ENCODE assay signal across 22 cellular contexts in the genomic region with DNA sequence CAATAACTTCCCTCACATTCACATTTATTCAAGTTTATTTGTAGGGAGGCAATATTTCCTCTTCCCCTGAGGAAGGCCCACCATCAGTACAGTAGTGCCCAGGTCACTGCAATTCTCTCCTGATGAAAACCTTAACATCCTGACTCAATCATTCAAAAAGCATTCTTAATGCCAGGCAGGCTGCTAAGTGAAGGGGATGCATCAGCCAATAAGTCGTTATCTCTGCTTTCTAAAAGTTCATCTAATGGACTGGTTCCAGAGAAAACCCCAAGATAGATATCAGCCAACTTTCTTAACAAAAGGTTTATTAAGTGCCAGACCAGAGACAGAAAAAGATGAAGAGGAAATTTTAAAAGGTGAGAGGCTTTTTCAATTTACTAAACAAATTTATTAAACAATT. TPM values are rescaled to one million over a fixed set of nuclear protein-coding genes. Genes with fewer than 3 reads are reported as not detected.
A peak's percentile ranks its signal among the peaks of the same experiment; 100 is the strongest.
DNase-seq lines count a peak whose midpoint lies in the region; ATAC-seq and TF ChIP-seq lines count a peak whose summit lies in the region.
"Had no signal": no experiment of that assay in that cellular context is flagged by ENCODE, and none has a peak within 500 bp of the region (broad histone marks: within the 10 kb centered on the region; RNA-seq: fewer than 3 reads in every experiment).

No MANE protein-coding gene starts in this region.

- no peak overlapping the region for H3K18ac ChIP-seq in IMR-90 (ENCODE audit: low read depth, low read length)

- POLR2A ChIA-PET in IMR-90 (lab: Charles Lee; ENCODE audit: unreplicated experiment): no interaction called here

- peaks cover 8% of the 10 kb centered on the region for H3K36me3 ChIP-seq in IMR-90 (ENCODE audit: control insufficient read depth, insufficient read depth, low read length)
- H3K36me3 ChIP-seq: BLaER1 treated with 17β-estradiol and CSF1 and Interleukin-3, amounts not matched to agents 10 nM and 100 nM had no signal

- no peak overlapping the region for H4K8ac ChIP-seq in IMR-90 (ENCODE audit: low read depth in 2 of 2, low read length in 2 of 2)

- ATAC-seq in IMR-90 (ENCODE audit: low read depth) (no peak), SK-N-SH treated with all-trans-retinoic acid at 6 μM for 48 hours (peak; percentile 65)
- ATAC-seq: A549, GM23338, HCT116 had no signal

- peak overlapping the region; percentile 43 for H3K27ac Mint-ChIP-seq in activated naive CD8-positive, alpha-beta T cell
- no peak overlapping the region for H3K27ac Mint-ChIP-seq in activated naive CD8-positive, alpha-beta T cell treated with anti-CD3 and anti-CD28 coated beads for 36 hours
- H3K27ac Mint-ChIP-seq in mesothelial cell of epicardium (peak overlapping the region; percentile 15), CD14-positive monocyte (no peak overlapping the region)
- H3K27ac Mint-ChIP-seq: CD4-positive, alpha-beta memory T cell; GM23338 had no signal

- H4K91ac ChIP-seq in IMR-90 (ENCODE audit: insufficient read depth, low read depth, low read length): no peak overlapping the region

- H3K4ac ChIP-seq in IMR-90 (ENCODE audit: low read depth, low read length): no peak overlapping the region

- no peak overlapping the region for H2BK5ac ChIP-seq in IMR-90 (ENCODE audit: low read depth, low read length, poor library complexity, severe bottlenecking)

- H3K27ac ChIP-seq in IMR-90 (ENCODE audit: insufficient read depth, low read length): no peak overlapping the region
- H3K27ac ChIP-seq: A549; BLaER1 treated with 17β-estradiol and CSF1 and Interleukin-3, amounts not matched to agents 10 nM and 100 nM had no signal

- H3K27me3 Mint-ChIP-seq in activated naive CD8-positive, alpha-beta T cell: no peaks in the 10 kb centered on the region
- no peaks in the 10 kb centered on the region for H3K27me3 Mint-ChIP-seq in activated naive CD8-positive, alpha-beta T cell treated with anti-CD3 and anti-CD28 coated beads for 36 hours
- no peaks in the 10 kb centered on the region for H3K27me3 Mint-ChIP-seq in mesothelial cell of epicardium (ENCODE audit: low read depth)
- peaks cover 84 to 95% (median 94%) of the 10 kb centered on the region in 3 donors for H3K27me3 Mint-ChIP-seq in CD14-positive monocyte (ENCODE audit: low read depth in 3 of 3)
- H3K27me3 Mint-ChIP-seq: CD4-positive, alpha-beta memory T cell had no signal

- H3K36me3 Mint-ChIP-seq in activated naive CD8-positive, alpha-beta T cell: peaks cover 14% of the 10 kb centered on the region
- peaks cover 28% of the 10 kb centered on the region for H3K36me3 Mint-ChIP-seq in activated naive CD8-positive, alpha-beta T cell treated with anti-CD3 and anti-CD28 coated beads for 36 hours
- H3K36me3 Mint-ChIP-seq in mesothelial cell of epicardium (peaks cover 9% of the 10 kb centered on the region), CD14-positive monocyte (peaks cover 0 to 2% of the 10 kb centered on the region in 2 donors)

- no peak for TF ChIP-seq RAD21 in IMR-90 (IDR thresholded peaks at IDR 0.05; ENCODE audit: low read length)

- no peak overlapping the region for H2AK9ac ChIP-seq in IMR-90 (replicated peaks; ENCODE audit: low read depth, low read length, poor library complexity)

- no peaks in the 10 kb centered on the region for H3K9me3 ChIP-seq in IMR-90 (ENCODE audit: control insufficient read depth, insufficient read depth, low read length)
- H3K9me3 ChIP-seq: A549; BE2C; BLaER1 treated with 17β-estradiol and CSF1 and Interleukin-3, amounts not matched to agents 10 nM and 100 nM had no signal

- H2BK20ac ChIP-seq in IMR-90 (ENCODE audit: low read depth, low read length): no peak overlapping the region

- in situ Hi-C loops in IMR-90 (cut with MboI; ENCODE audit: low sequenced_read_pairs): no loop called here

- H3K56ac ChIP-seq in IMR-90 (ENCODE audit: extremely low read depth, insufficient read depth, low read length): no peak overlapping the region

- no peaks in the 10 kb centered on the region for H3K9me3 Mint-ChIP-seq in activated naive CD8-positive, alpha-beta T cell (ENCODE audit: low read depth)
- H3K9me3 Mint-ChIP-seq in activated naive CD8-positive, alpha-beta T cell treated with anti-CD3 and anti-CD28 coated beads for 36 hours: no peaks in the 10 kb centered on the region
- H3K9me3 Mint-ChIP-seq in mesothelial cell of epicardium (no peaks in the 10 kb centered on the region), CD14-positive monocyte (peaks cover 0 to 12% (median 2%) of the 10 kb centered on the region in 7 donors)
- H3K9me3 Mint-ChIP-seq: CD4-positive, alpha-beta memory T cell; GM23338; H9 had no signal

- H2BK15ac ChIP-seq in IMR-90 (ENCODE audit: low read depth, low read length): no peak overlapping the region

- peaks cover 18 to 64% of the 10 kb centered on the region in 2 experiments for H3K79me1 ChIP-seq in IMR-90 (ENCODE audit: low read depth in 1 of 2, low read length in 2 of 2)

- DNase-seq in activated naive CD8-positive, alpha-beta T cell treated with anti-CD3 and anti-CD28 coated beads for 36 hours: no peak
- DNase-seq in IMR-90 (no peak), mesothelial cell of epicardium (ENCODE audit: low spot score in 2 of 2, unreplicated experiment in 2 of 2) (no peak), CD14-positive monocyte (ENCODE audit: low spot score) (no peak), medulla oblongata (ENCODE audit: extremely low spot score) (no peak)
- no peak for DNase-seq in effector CD8-positive, alpha-beta T cell (lab: John Stamatoyannopoulos, UW)
- DNase-seq: 8988T; ACHN; AML-193; BE2C; Calu3; CD4-positive, alpha-beta memory T cell; COR-L47; DND-41; GF-D8; H9 had no signal

- peaks cover 34% of the 10 kb centered on the region for H3K4me1 Mint-ChIP-seq in activated naive CD8-positive, alpha-beta T cell (ENCODE audit: low read depth)
- H3K4me1 Mint-ChIP-seq in activated naive CD8-positive, alpha-beta T cell treated with anti-CD3 and anti-CD28 coated beads for 36 hours: peaks cover 38% of the 10 kb centered on the region
- H3K4me1 Mint-ChIP-seq in mesothelial cell of epicardium (peaks cover 56% of the 10 kb centered on the region), CD14-positive monocyte (peaks cover 18% of the 10 kb centered on the region)

- no peak overlapping the region for H3K4me2 ChIP-seq in IMR-90 (ENCODE audit: low read depth, low read length)
- H3K4me2 ChIP-seq: A549; BLaER1 treated with 17β-estradiol and CSF1 and Interleukin-3, amounts not matched to agents 10 nM and 100 nM; GM23338 had no signal

- H2AFZ ChIP-seq in IMR-90 (replicated peaks; ENCODE audit: low read length, poor library complexity): no peak overlapping the region
- H2AFZ ChIP-seq: GM23338 had no signal

- TF ChIP-seq POLR2A in IMR-90 (IDR thresholded peaks at IDR 0.05; ENCODE audit: low read depth, low read length): no peak

- BruUV-seq in IMR-90 (replicated peaks; lab: Mats Ljungman, UMichigan): no TSS peak

- H3K4me1 ChIP-seq in IMR-90 (ENCODE audit: control insufficient read depth, insufficient read depth, low read length): peaks cover 8% of the 10 kb centered on the region; the same call in 1 of the 2 replicates

- H2BK120ac ChIP-seq in IMR-90 (ENCODE audit: low read depth, low read length): no peak overlapping the region

- H3K4me3 ChIP-seq in IMR-90 (ENCODE audit: insufficient read depth, low read depth, low read length): no peak overlapping the region
- H3K4me3 ChIP-seq: A549; BLaER1 treated with 17β-estradiol and CSF1 and Interleukin-3, amounts not matched to agents 10 nM and 100 nM; GM23338 had no signal

- TF ChIP-seq CTCF in IMR-90 (conservative IDR thresholded peaks at IDR 0.05; ENCODE audit: low read depth, low read length) (no peak), mesothelial cell of epicardium (IDR thresholded peaks at IDR 0.05; ENCODE audit: unreplicated experiment) (no peak), CD14-positive monocyte (IDR thresholded peaks at IDR 0.05) (no peak)

- no peak overlapping the region for H2AK5ac ChIP-seq in IMR-90 (ENCODE audit: low read depth, low read length)

- H4K5ac ChIP-seq in IMR-90 (ENCODE audit: low read depth, low read length): no peak overlapping the region

- peaks cover 16% of the 10 kb centered on the region for H3K9me1 ChIP-seq in IMR-90 (ENCODE audit: insufficient read depth, low read length)

- no peak overlapping the region for H3K14ac ChIP-seq in IMR-90 (replicated peaks; ENCODE audit: low read depth, low read length)

- no peaks in the 10 kb centered on the region for H3K27me3 ChIP-seq in IMR-90 (ENCODE audit: control insufficient read depth, insufficient read depth, low read length)
- H3K27me3 ChIP-seq: BE2C had no signal

- intact Hi-C loops in IMR-90 (cut with micrococcal nuclease): no loop called here
- intact Hi-C loops in CD14-positive monocyte (cut with micrococcal nuclease): no loop called here

- H3K23ac ChIP-seq in IMR-90 (ENCODE audit: low read depth, low read length): peak overlapping the region; percentile 46

- peaks cover 49% of the 10 kb centered on the region for H4K20me1 ChIP-seq in IMR-90 (ENCODE audit: insufficient read depth, low read length)

- H3K4me3 Mint-ChIP-seq in activated naive CD8-positive, alpha-beta T cell: no peak overlapping the region
- no peak overlapping the region for H3K4me3 Mint-ChIP-seq in activated naive CD8-positive, alpha-beta T cell treated with anti-CD3 and anti-CD28 coated beads for 36 hours
- H3K4me3 Mint-ChIP-seq in mesothelial cell of epicardium (no peak overlapping the region), CD14-positive monocyte (peak overlapping the region in 1 of 2 donors; percentile 76)
- H3K4me3 Mint-ChIP-seq: CD4-positive, alpha-beta memory T cell; GM23338; H9 had no signal

- no peak overlapping the region for H3K9ac ChIP-seq in IMR-90 (ENCODE audit: low read depth, low read length)
- H3K9ac ChIP-seq: BLaER1 treated with 17β-estradiol and CSF1 and Interleukin-3, amounts not matched to agents 10 nM and 100 nM had no signal

- dilution Hi-C loops in IMR-90 (cut with HindIII; ENCODE audit: low sequenced_read_pairs, unreplicated experiment): no loop called here

- WGBS in IMR-90 (ENCODE audit: extremely low coverage in 2 of 2, insufficient read length in 1 of 2), 2 experiments: no CpG with 5 or more reads among the region's 1 CpG

- CTCF ChIA-PET in IMR-90 (lab: Yijun Ruan, JAX): no interaction called here

RNA-seq across cellular contexts. Expression of a gene that starts 17.3 kb away (rescaled TPM):
- 10 to 100 TPM; 21.9 to 23.2 TPM for total RNA-seq in activated naive CD8-positive, alpha-beta T cell treated with anti-CD3 and anti-CD28 coated beads for 36 hours
- total RNA-seq in IMR-90 (2012; rRNA removed): 18.1 and 18.6 TPM in 2 replicates
- polyA plus RNA-seq in IMR-90 (2012; rRNA removed): 6.9 and 7.5 TPM in 2 replicates
- 1.9 and 5.8 TPM in 2 replicates for polyA plus RNA-seq in IMR-90 (2012; cell fraction: cytosol; rRNA removed)
- polyA plus RNA-seq in IMR-90 (2012; cell fraction: nucleus; rRNA removed; ENCODE audit: low replicate concordance): 2.8 and 4.6 TPM in 2 replicates
- 48.5 to 50.7 TPM (median 48.9 TPM) in 3 replicates for total RNA-seq in mesothelial cell of epicardium
- not detected for polyA plus RNA-seq in CD14-positive monocyte

RNA-seq across cellular contexts. Expression of a gene that starts 56.5 kb away (rescaled TPM):
- total RNA-seq in activated naive CD8-positive, alpha-beta T cell treated with anti-CD3 and anti-CD28 coated beads for 36 hours: 1 to 10 TPM in 1 of 2 experiments, under 1 TPM in 1; 0.94 to 1.8 TPM
- total RNA-seq in IMR-90 (2012; rRNA removed) (1.7 and 2.0 TPM in 2 replicates), mesothelial cell of epicardium (35.1 to 39.3 TPM (median 37.4 TPM) in 3 replicates)
- polyA plus RNA-seq in IMR-90 (2012; rRNA removed) (14.3 and 14.6 TPM in 2 replicates), CD14-positive monocyte (10 to 100 TPM; 53.1 to 54.6 TPM)
- polyA plus RNA-seq in IMR-90 (2012; cell fraction: cytosol; rRNA removed): 4.5 and 6.0 TPM in 2 replicates
- polyA plus RNA-seq in IMR-90 (2012; cell fraction: nucleus; rRNA removed; ENCODE audit: low replicate concordance): 64.8 and 76.3 TPM in 2 replicates

Comparison
In these comparisons a context has a peak if more than half of its experiments do, and no peak if none do; other contexts are left out.
1. H3K27ac Mint-ChIP-seq: peak in activated naive CD8-positive, alpha-beta T cell (single experiment) and mesothelial cell of epicardium (single experiment); none in activated naive CD8-positive, alpha-beta T cell treated with anti-CD3 and anti-CD28 coated beads for 36 hours (single experiment) and CD14-positive monocyte (0 of 7).
2. RNA of a gene that starts 56.5 kb away (total RNA-seq): 35.1 to 39.3 TPM in mesothelial cell of epicardium; 1.7 to 2.0 TPM in IMR-90 and 0.94 to 1.8 TPM in activated naive CD8-positive, alpha-beta T cell treated with anti-CD3 and anti-CD28 coated beads for 36 hours; every median in the first group is over 10 times any median in the second.